In the genomic region with DNA sequence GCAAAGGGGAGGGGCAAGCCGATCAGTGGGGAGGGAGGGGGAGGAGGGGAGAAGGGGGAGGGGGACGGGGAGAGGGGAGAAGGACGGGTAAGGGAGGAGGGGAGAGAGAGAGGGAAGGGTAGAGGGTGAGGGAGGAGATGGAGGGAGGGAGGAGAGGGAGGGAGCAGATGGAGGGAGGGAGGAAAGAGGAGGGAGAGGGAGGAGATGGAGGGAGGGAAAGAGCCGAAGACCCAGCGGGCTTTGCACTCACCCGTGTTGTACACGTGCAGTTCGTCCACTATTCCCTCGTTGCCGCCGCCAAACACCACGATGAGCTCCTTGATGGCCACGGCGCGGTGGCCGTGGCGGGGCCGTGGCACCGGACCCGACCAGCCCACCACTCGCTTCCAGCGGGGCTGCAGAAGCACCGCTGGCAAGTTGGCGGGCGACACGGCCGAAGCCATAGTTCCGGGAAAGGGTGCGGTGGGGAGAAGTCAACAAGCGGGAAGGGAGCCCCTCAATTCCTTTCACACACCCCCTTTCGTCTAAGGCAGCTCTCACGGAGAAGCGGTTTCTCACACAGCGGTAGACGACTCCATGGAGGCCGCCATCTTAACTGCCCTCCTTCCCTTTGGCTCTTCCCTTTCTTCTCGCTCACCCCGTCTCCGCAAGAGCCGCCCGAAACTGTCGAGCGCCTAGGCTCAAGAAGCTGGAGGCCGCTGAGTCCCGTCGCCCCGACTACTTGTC, we compare ENCODE assay signal across 8 cellular contexts. TPM values are rescaled to one million over a fixed set of nuclear protein-coding genes. Genes with fewer than 3 reads are reported as not detected.
DNase-seq lines count a peak whose midpoint lies in the region; ATAC-seq and TF ChIP-seq lines count a peak whose summit lies in the region.

No MANE protein-coding gene starts in this region.

- H3K79me2 ChIP-seq in fibroblast of lung (ENCODE audit: control insufficient read depth, insufficient read depth, low read length) = peaks cover 63% of the 10 kb centered on the region

- ATAC-seq in GM21717 (IDR thresholded peaks at IDR 0.05; ENCODE audit: unreplicated experiment) (peak; percentile 9), WTC11 (no peak), HG03457 (IDR thresholded peaks at IDR 0.05; ENCODE audit: unreplicated experiment) (no peak), HG03045 (IDR thresholded peaks at IDR 0.05; ENCODE audit: unreplicated experiment) (no peak)
- ATAC-seq in natural killer cell treated with Interleukin-12 subunit alpha and Interleukin-12 subunit beta and Interleukin-15 and Interleukin-18, amount 100 ng/mL, for 72 hours = peak; percentile 0

- peak overlapping the region; percentile 98 for H3K27ac Mint-ChIP-seq in WTC11
- peak overlapping the region; percentile 99 to 100 for H3K27ac Mint-ChIP-seq in natural killer cell treated with Interleukin-12 subunit alpha and Interleukin-12 subunit beta and Interleukin-15 and Interleukin-18, amount 100 ng/mL, for 72 hours

- no peaks in the 10 kb centered on the region for H3K27me3 Mint-ChIP-seq in WTC11 (ENCODE audit: low read depth)
- no peaks in the 10 kb centered on the region for H3K27me3 Mint-ChIP-seq in natural killer cell treated with Interleukin-12 subunit alpha and Interleukin-12 subunit beta and Interleukin-15 and Interleukin-18, amount 100 ng/mL, for 72 hours

- H3K4me1 ChIP-seq in fibroblast of lung (ENCODE audit: control insufficient read depth, extremely low read depth, insufficient read depth, low read length) = peaks cover 21% of the 10 kb centered on the region

- no peaks in the 10 kb centered on the region for H3K9me3 Mint-ChIP-seq in WTC11
- H3K9me3 Mint-ChIP-seq in natural killer cell treated with Interleukin-12 subunit alpha and Interleukin-12 subunit beta and Interleukin-15 and Interleukin-18, amount 100 ng/mL, for 72 hours = no peaks in the 10 kb centered on the region

- TF ChIP-seq CTCF in WTC11 (IDR thresholded peaks at IDR 0.05) (no peak), fibroblast of lung (conservative IDR thresholded peaks at IDR 0.05 in 1 of 2, IDR thresholded peaks at IDR 0.05 in 1 of 2; ENCODE audit: low read depth in 1 of 2, low read length in 2 of 2) (no peak)

- H3K9me3 ChIP-seq in fibroblast of lung (ENCODE audit: control insufficient read depth, insufficient read depth, low read depth, low read length) = no peaks in the 10 kb centered on the region

- H3K36me3 ChIP-seq in fibroblast of lung (ENCODE audit: control insufficient read depth, insufficient read depth, low read length) = no peaks in the 10 kb centered on the region

- H2AFZ ChIP-seq in fibroblast of lung (ENCODE audit: low read length) = peak overlapping the region; percentile 17

- POLR2A ChIA-PET in WTC11 (lab: Charles Lee) = interaction anchor here (0.9 to 1.9 kb wide), 5 partner anchors 11 to 42 kb away, joined by 3 to 6 read pairs (median 3); no protein-coding TSS in a partner anchor

- H3K36me3 Mint-ChIP-seq in WTC11 = no peaks in the 10 kb centered on the region; the same call in 1 of the 2 replicates
- H3K36me3 Mint-ChIP-seq in natural killer cell treated with Interleukin-12 subunit alpha and Interleukin-12 subunit beta and Interleukin-15 and Interleukin-18, amount 100 ng/mL, for 72 hours = peaks cover 9% of the 10 kb centered on the region

- DNase-seq in Caki2 (ENCODE audit: low read depth) (peak; percentile 66), NCI-H1105 (lab: John Stamatoyannopoulos, UW) (peak; percentile 70), WTC11 (ENCODE audit: low spot score) (no peak), fibroblast of lung (ENCODE audit: low read depth in 2 of 2) (peak; percentile 82 to 90)
- DNase-seq in natural killer cell treated with Interleukin-12 subunit alpha and Interleukin-12 subunit beta and Interleukin-15 and Interleukin-18, amount 100 ng/mL, for 72 hours (ENCODE audit: low spot score) = no peak

- H3K4me3 Mint-ChIP-seq in WTC11 = peak overlapping the region; percentile 100
- H3K4me3 Mint-ChIP-seq in natural killer cell treated with Interleukin-12 subunit alpha and Interleukin-12 subunit beta and Interleukin-15 and Interleukin-18, amount 100 ng/mL, for 72 hours = peak overlapping the region; percentile 97

- no peaks in the 10 kb centered on the region for H4K20me1 ChIP-seq in fibroblast of lung (ENCODE audit: control insufficient read depth, extremely low read depth, insufficient read depth, low read length)

- peak overlapping the region; percentile 80 to 99 (median 88) for H3K4me3 ChIP-seq in fibroblast of lung (replicated peaks in 1 of 4; ENCODE audit: control extremely low read depth in 1 of 4, insufficient read depth in 1 of 4, low read depth in 3 of 4, low read length in 4 of 4)

- in situ Hi-C loops in Caki2 (cut with HindIII; ENCODE audit: low pct_unique_long_range_greater_than_20kb, low sequenced_read_pairs) = no loop called here

- CTCF ChIA-PET in WTC11 (lab: Charles Lee) = no interaction called here

- H3K27me3 ChIP-seq in fibroblast of lung (ENCODE audit: control insufficient read depth, insufficient read depth, low read length) = no peaks in the 10 kb centered on the region

- peak overlapping the region; percentile 98 for H3K9ac ChIP-seq in fibroblast of lung (ENCODE audit: insufficient read depth, low read length)

- peaks cover 31% of the 10 kb centered on the region for H3K4me1 Mint-ChIP-seq in WTC11
- peaks cover 30 to 42% of the 10 kb centered on the region in 2 donors for H3K4me1 Mint-ChIP-seq in natural killer cell treated with Interleukin-12 subunit alpha and Interleukin-12 subunit beta and Interleukin-15 and Interleukin-18, amount 100 ng/mL, for 72 hours (ENCODE audit: low read depth in 2 of 2)

- peak overlapping the region; percentile 80 for H3K4me2 ChIP-seq in fibroblast of lung (ENCODE audit: extremely low read depth, insufficient read depth, low read length)

- H3K27ac ChIP-seq in fibroblast of lung (ENCODE audit: insufficient read depth, low read length) = peak overlapping the region; percentile 100

TF ChIP-seq in WTC11, 78 proteins besides CTCF, POLR2A, EP300 and RAD21:
- 0 out of 2 replicates have a peak, but pooled peaks have one; percentile 34 for TF ChIP-seq MYBL2 (CRISPR knock-in tag; IDR thresholded peaks at IDR 0.05)
- TF ChIP-seq, protein P1, sequence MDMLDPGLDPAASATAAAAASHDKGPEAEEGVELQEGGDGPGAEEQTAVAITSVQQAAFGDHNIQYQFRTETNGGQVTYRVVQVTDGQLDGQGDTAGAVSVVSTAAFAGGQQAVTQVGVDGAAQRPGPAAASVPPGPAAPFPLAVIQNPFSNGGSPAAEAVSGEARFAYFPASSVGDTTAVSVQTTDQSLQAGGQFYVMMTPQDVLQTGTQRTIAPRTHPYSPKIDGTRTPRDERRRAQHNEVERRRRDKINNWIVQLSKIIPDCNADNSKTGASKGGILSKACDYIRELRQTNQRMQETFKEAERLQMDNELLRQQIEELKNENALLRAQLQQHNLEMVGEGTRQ (CRISPR knock-in tag; IDR thresholded peaks at IDR 0.05) = no peak
- TF ChIP-seq NFATC4 (CRISPR knock-in tag; IDR thresholded peaks at IDR 0.05) = 0 out of 2 replicates have a peak, but pooled peaks have one; percentile 19

RNA-seq across cellular contexts. Expression of gene HCFC1, which starts 1.1 kb away (rescaled TPM):
- 9.5 and 10.1 TPM in 2 replicates for total RNA-seq in Caki2 (2014; rRNA removed; shearing (Covaris generic); ENCODE audit: low replicate concordance)
- 121 to 130 TPM (median 125 TPM) in 3 replicates for total RNA-seq in WTC11 (2021)
- 7.4 and 10.2 TPM in 2 replicates for total RNA-seq in fibroblast of lung
- 3.0 and 6.7 TPM in 2 replicates for polyA plus RNA-seq in fibroblast of lung
- polyA plus RNA-seq in fibroblast of lung (2012) = 19.1 and 29.3 TPM in 2 replicates
- 142 and 144 TPM in 2 replicates for polyA minus RNA-seq in fibroblast of lung (ENCODE audit: low replicate concordance)
- total RNA-seq in natural killer cell treated with Interleukin-12 subunit alpha and Interleukin-12 subunit beta and Interleukin-15 and Interleukin-18, amount 100 ng/mL, for 72 hours = 100 to 1,000 TPM; 105 to 131 TPM

RNA-seq across cellular contexts. Expression of gene TMEM187, which starts 2.0 kb away (rescaled TPM):
- 5.7 and 16.6 TPM in 2 replicates for total RNA-seq in Caki2 (2014; rRNA removed; shearing (Covaris generic); ENCODE audit: low replicate concordance)
- total RNA-seq in WTC11 (2021) (8.4 to 12.3 TPM (median 10.1 TPM) in 3 replicates), fibroblast of lung (6.4 and 8.3 TPM in 2 replicates)
- 4.6 and 4.7 TPM in 2 replicates for polyA plus RNA-seq in fibroblast of lung
- 4.9 and 5.9 TPM in 2 replicates for polyA plus RNA-seq in fibroblast of lung (2012)
- 7.4 and 8.6 TPM in 2 replicates for polyA minus RNA-seq in fibroblast of lung (ENCODE audit: low replicate concordance)
- total RNA-seq in natural killer cell treated with Interleukin-12 subunit alpha and Interleukin-12 subunit beta and Interleukin-15 and Interleukin-18, amount 100 ng/mL, for 72 hours = 1 to 10 TPM; 2.4 to 6.9 TPM

RNA-seq across cellular contexts. Expression of gene RENBP, which starts 26.1 kb away (rescaled TPM):
- total RNA-seq in Caki2 (2014; rRNA removed; shearing (Covaris generic); ENCODE audit: low replicate concordance) = 13.5 and 15.5 TPM in 2 replicates
- total RNA-seq in WTC11 (2021) (14.0 to 18.6 TPM (median 16.2 TPM) in 3 replicates), fibroblast of lung (5.4 and 8.8 TPM in 2 replicates)
- polyA plus RNA-seq in fibroblast of lung = 0.90 and 0.92 TPM in 2 replicates
- 0.69 and 1.1 TPM in 2 replicates for polyA plus RNA-seq in fibroblast of lung (2012)
- polyA minus RNA-seq in fibroblast of lung (ENCODE audit: low replicate concordance) = not detected in 2 replicates
- 1 to 10 TPM; 4.8 to 5.4 TPM for total RNA-seq in natural killer cell treated with Interleukin-12 subunit alpha and Interleukin-12 subunit beta and Interleukin-15 and Interleukin-18, amount 100 ng/mL, for 72 hours

RNA-seq across cellular contexts. Expression of gene NAA10, which starts 35.7 kb away (rescaled TPM):
- 119 and 121 TPM in 2 replicates for total RNA-seq in Caki2 (2014; rRNA removed; shearing (Covaris generic); ENCODE audit: low replicate concordance)
- total RNA-seq in WTC11 (2021) = 97.1 to 107 TPM (median 101 TPM) in 3 replicates
- 31.6 and 37.0 TPM in 2 replicates for total RNA-seq in fibroblast of lung
- polyA plus RNA-seq in fibroblast of lung = 66.2 and 115 TPM in 2 replicates
- 91.6 and 161 TPM in 2 replicates for polyA plus RNA-seq in fibroblast of lung (2012)
- 84.9 and 137 TPM in 2 replicates for polyA minus RNA-seq in fibroblast of lung (ENCODE audit: low replicate concordance)
- 100 to 1,000 TPM; 115 to 175 TPM for total RNA-seq in natural killer cell treated with Interleukin-12 subunit alpha and Interleukin-12 subunit beta and Interleukin-15 and Interleukin-18, amount 100 ng/mL, for 72 hours

RNA-seq across cellular contexts. Expression of gene ARHGAP4, which starts 44.5 kb away (rescaled TPM):
- total RNA-seq in Caki2 (2014; rRNA removed; shearing (Covaris generic); ENCODE audit: low replicate concordance) = 8.1 and 15.3 TPM in 2 replicates
- total RNA-seq in WTC11 (2021) (52.1 to 66.9 TPM (median 65.3 TPM) in 3 replicates), fibroblast of lung (1.3 and 1.5 TPM in 2 replicates)
- 0.12 and 0.51 TPM in 2 replicates for polyA plus RNA-seq in fibroblast of lung
- polyA plus RNA-seq in fibroblast of lung (2012) = 0.43 and 0.71 TPM in 2 replicates
- 1.5 and 12.4 TPM in 2 replicates for polyA minus RNA-seq in fibroblast of lung (ENCODE audit: low replicate concordance)
- total RNA-seq in natural killer cell treated with Interleukin-12 subunit alpha and Interleukin-12 subunit beta and Interleukin-15 and Interleukin-18, amount 100 ng/mL, for 72 hours = 100 to 1,000 TPM; 155 to 276 TPM

Comparison
In these comparisons a context has a peak if more than half of its experiments do, and no peak if none do; other contexts are left out.
1. DNase-seq: peak in Caki2 (single experiment), NCI-H1105 (single experiment) and fibroblast of lung (2 of 2); none in WTC11 (single experiment) and natural killer cell treated with Interleukin-12 subunit alpha and Interleukin-12 subunit beta and Interleukin-15 and Interleukin-18, amount 100 ng/mL, for 72 hours (single experiment).
2. ATAC-seq: peak in GM21717 (single experiment) and natural killer cell treated with Interleukin-12 subunit alpha and Interleukin-12 subunit beta and Interleukin-15 and Interleukin-18, amount 100 ng/mL, for 72 hours (2 of 2); none in WTC11 (single experiment), HG03457 (single experiment) and HG03045 (single experiment).